Comparison of ENCODE assay signal across 8 cellular contexts in the genomic region with DNA sequence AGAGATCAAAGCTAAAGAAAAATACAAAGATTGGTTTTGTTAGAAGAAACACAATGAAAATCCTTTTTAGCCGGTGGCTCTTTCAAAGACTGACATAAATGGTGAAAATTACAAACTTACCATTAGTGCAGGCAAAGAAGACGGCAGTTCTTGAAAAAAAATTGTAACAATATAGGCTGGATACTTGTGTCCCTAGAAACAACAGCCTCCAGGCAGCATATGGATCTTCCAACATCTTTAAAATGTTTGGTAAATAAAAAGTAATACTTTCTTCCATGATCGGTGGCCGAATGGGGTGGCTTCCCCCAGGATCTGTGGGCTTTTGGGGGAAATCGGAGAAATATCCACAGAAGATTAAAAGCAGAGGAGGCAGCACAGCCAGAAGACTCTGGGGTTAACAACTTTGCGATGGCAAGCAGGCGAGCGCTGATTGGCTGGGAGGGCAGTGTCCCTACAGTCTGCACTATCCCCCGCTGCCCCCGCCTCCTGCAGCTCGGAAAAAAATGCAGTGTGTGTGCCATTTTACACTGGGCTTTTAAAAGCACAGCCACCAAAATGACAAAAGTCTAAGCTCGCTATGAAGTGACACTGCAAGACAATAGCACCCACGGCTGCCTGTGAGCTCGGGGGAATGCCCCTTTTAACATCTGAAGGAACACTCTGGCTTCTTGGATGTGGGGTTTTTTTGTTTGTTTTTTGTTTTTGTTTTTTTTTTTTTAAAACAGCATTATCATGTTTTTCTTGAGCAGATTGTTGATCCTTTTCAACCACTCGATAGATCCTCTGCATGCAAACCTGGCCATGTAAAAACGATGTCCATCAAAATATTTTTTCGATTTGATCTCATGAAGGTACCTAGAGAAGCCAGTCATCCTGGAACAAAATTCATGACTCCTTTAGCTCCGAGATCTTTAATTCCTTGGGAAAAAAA. TPM values are rescaled to one million over a fixed set of nuclear protein-coding genes. Genes with fewer than 3 reads are reported as not detected.
DNase-seq lines count a peak whose midpoint lies in the region; ATAC-seq lines count a peak whose summit lies in the region.

No MANE protein-coding gene starts in this region.

- no peak overlapping the region for H3K27ac Mint-ChIP-seq in activated T-helper 2 cell treated with anti-CD3 and anti-CD28 coated beads, Interferon-gamma antibody, Interleukin-2, Interleukin-4, amounts not matched to agents 10 μg/mL and 5 μg/mL and 100 μg/mL, durations not matched to agents 14 hours and 24 hours and 36 hours
- no peak overlapping the region for H3K27ac Mint-ChIP-seq in natural killer cell treated with Interleukin-12 subunit alpha and Interleukin-12 subunit beta and Interleukin-15 and Interleukin-18, amount 100 ng/mL, for 72 hours

- intact Hi-C loops in activated T-helper 2 cell treated with anti-CD3 and anti-CD28 coated beads, Interferon-gamma antibody, Interleukin-2, Interleukin-4, amounts not matched to agents 10 μg/mL and 5 μg/mL and 100 μg/mL, durations not matched to agents 14 hours and 24 hours and 36 hours (cut with micrococcal nuclease) = loop anchor here (1.0 to 5.0 kb wide), 6 partner anchors 32 to 764 kb away; partner anchors contain the start of genes CCDC7, ITGB1 and KIF5B

- peak; percentile 99 for ATAC-seq in natural killer cell treated with Interleukin-12 subunit alpha and Interleukin-12 subunit beta and Interleukin-15 and Interleukin-18, amount 100 ng/mL, for 72 hours

- peaks cover 20% of the 10 kb centered on the region for H3K4me1 Mint-ChIP-seq in activated T-helper 2 cell treated with anti-CD3 and anti-CD28 coated beads, Interferon-gamma antibody, Interleukin-2, Interleukin-4, amounts not matched to agents 10 μg/mL and 5 μg/mL and 100 μg/mL, durations not matched to agents 14 hours and 24 hours and 36 hours (ENCODE audit: low read depth)
- H3K4me1 Mint-ChIP-seq in natural killer cell treated with Interleukin-12 subunit alpha and Interleukin-12 subunit beta and Interleukin-15 and Interleukin-18, amount 100 ng/mL, for 72 hours (ENCODE audit: low read depth in 2 of 2) = peaks cover 19 to 37% of the 10 kb centered on the region in 2 donors

- H3K36me3 Mint-ChIP-seq in activated T-helper 2 cell treated with anti-CD3 and anti-CD28 coated beads, Interferon-gamma antibody, Interleukin-2, Interleukin-4, amounts not matched to agents 10 μg/mL and 5 μg/mL and 100 μg/mL, durations not matched to agents 14 hours and 24 hours and 36 hours (ENCODE audit: low read depth) = peaks cover 8% of the 10 kb centered on the region
- H3K36me3 Mint-ChIP-seq in natural killer cell treated with Interleukin-12 subunit alpha and Interleukin-12 subunit beta and Interleukin-15 and Interleukin-18, amount 100 ng/mL, for 72 hours = no peaks in the 10 kb centered on the region

- peaks cover 8% of the 10 kb centered on the region for H3K9me3 Mint-ChIP-seq in activated T-helper 2 cell treated with anti-CD3 and anti-CD28 coated beads, Interferon-gamma antibody, Interleukin-2, Interleukin-4, amounts not matched to agents 10 μg/mL and 5 μg/mL and 100 μg/mL, durations not matched to agents 14 hours and 24 hours and 36 hours
- no peaks in the 10 kb centered on the region for H3K9me3 Mint-ChIP-seq in natural killer cell treated with Interleukin-12 subunit alpha and Interleukin-12 subunit beta and Interleukin-15 and Interleukin-18, amount 100 ng/mL, for 72 hours

- H3K4me3 Mint-ChIP-seq in activated T-helper 2 cell treated with anti-CD3 and anti-CD28 coated beads, Interferon-gamma antibody, Interleukin-2, Interleukin-4, amounts not matched to agents 10 μg/mL and 5 μg/mL and 100 μg/mL, durations not matched to agents 14 hours and 24 hours and 36 hours (ENCODE audit: low read depth) = no peak overlapping the region
- no peak overlapping the region for H3K4me3 Mint-ChIP-seq in natural killer cell treated with Interleukin-12 subunit alpha and Interleukin-12 subunit beta and Interleukin-15 and Interleukin-18, amount 100 ng/mL, for 72 hours

- peak; percentile 90 for DNase-seq in EL
- peak; percentile 84 for DNase-seq in H4 (ENCODE audit: low spot score)
- peak; percentile 89 for DNase-seq in LoVo (ENCODE audit: low spot score)
- DNase-seq in RPMI8226 = peak; percentile 91
- DNase-seq in activated T-helper 2 cell treated with anti-CD3 and anti-CD28 coated beads, Interferon-gamma antibody, Interleukin-2, Interleukin-4, amounts not matched to agents 10 μg/mL and 5 μg/mL and 100 μg/mL, durations not matched to agents 14 hours and 24 hours and 36 hours (ENCODE audit: low spot score) = peak; percentile 88
- peak; percentile 86 for DNase-seq in fibroblast of the conjunctiva (ENCODE audit: low read depth)
- peak; percentile 94 for DNase-seq in natural killer cell treated with Interleukin-12 subunit alpha and Interleukin-12 subunit beta and Interleukin-15 and Interleukin-18, amount 100 ng/mL, for 72 hours (ENCODE audit: low spot score)
- DNase-seq in stimulated activated naive CD4-positive, alpha-beta T cell treated with Interleukin-2 at 50 U/mL for 16 hours (lab: John Stamatoyannopoulos, UW) = peak; percentile 91

- no peaks in the 10 kb centered on the region for H3K27me3 Mint-ChIP-seq in activated T-helper 2 cell treated with anti-CD3 and anti-CD28 coated beads, Interferon-gamma antibody, Interleukin-2, Interleukin-4, amounts not matched to agents 10 μg/mL and 5 μg/mL and 100 μg/mL, durations not matched to agents 14 hours and 24 hours and 36 hours (ENCODE audit: low read depth)
- no peaks in the 10 kb centered on the region for H3K27me3 Mint-ChIP-seq in natural killer cell treated with Interleukin-12 subunit alpha and Interleukin-12 subunit beta and Interleukin-15 and Interleukin-18, amount 100 ng/mL, for 72 hours

RNA-seq across cellular contexts. Expression of gene EPC1, which starts 31.7 kb away (rescaled TPM):
- 8.2 and 9.4 TPM in 2 replicates for total RNA-seq in H4 (2014; rRNA removed; shearing (Covaris generic))
- 35.3 and 35.4 TPM in 2 replicates for total RNA-seq in activated T-helper 2 cell treated with anti-CD3 and anti-CD28 coated beads, Interferon-gamma antibody, Interleukin-2, Interleukin-4, amounts not matched to agents 10 μg/mL and 5 μg/mL and 100 μg/mL, durations not matched to agents 14 hours and 24 hours and 36 hours
- total RNA-seq in natural killer cell treated with Interleukin-12 subunit alpha and Interleukin-12 subunit beta and Interleukin-15 and Interleukin-18, amount 100 ng/mL, for 72 hours = 10 to 100 TPM; 43.4 to 45.9 TPM

Comparison
In these comparisons a context has a peak if more than half of its experiments do, and no peak if none do; other contexts are left out.
1. Peak in every context shown above with its lines: DNase-seq and ATAC-seq.